In genomic region chr3:122942937-122943827, GRCh38 we compare ENCODE assay signal across 8 cellular contexts.
A peak's percentile ranks its signal among the peaks of the same experiment; 100 is the strongest.
DNase-seq lines count a peak whose midpoint lies in the region; ATAC-seq, FAIRE-seq and TF ChIP-seq lines count a peak whose summit lies in the region.

No MANE protein-coding gene starts in this region.

- peaks cover 0 to 25% of the 10 kb centered on the region in 2 experiments; a peak in 3 of 5 replicates for H3K27me3 ChIP-seq in HepG2 (ENCODE audit: control insufficient read depth in 1 of 2, insufficient read depth in 2 of 2, low read length in 2 of 2)

- in situ Hi-C loops in SK-MEL-5 (cut with HindIII; ENCODE audit: low pct_unique_long_range_greater_than_20kb, low sequenced_read_pairs) = no loop called here
- in situ Hi-C loops in HepG2 (cut with HindIII; ENCODE audit: extremely low pct_ligation_motif_present, low pct_unique_long_range_greater_than_20kb) = no loop called here

- DNase-seq in NCI-H2227 (lab: John Stamatoyannopoulos, UW; ENCODE audit: unreplicated experiment) (peak; percentile 59), NCI-H2227 treated with DMSO at 0.1 percent for 48 hours (lab: John Stamatoyannopoulos, UW) (no peak), SK-MEL-5 (ENCODE audit: low read depth, low spot score) (peak; percentile 82), coronary artery (ENCODE audit: low spot score) (no peak), HepG2 (ENCODE audit: low spot score) (peak; percentile 61), NCI-H187 treated with DMSO at 0.1 percent for 48 hours (lab: John Stamatoyannopoulos, UW) (no peak)
- DNase-seq in stimulated activated effector memory CD8-positive, alpha-beta T cell treated with anti-CD3 and anti-CD28 coated beads, Interleukin-12 subunit alpha, Interleukin-12 subunit beta, amount 100 ng/mL, for 72 hours (ENCODE audit: low spot score in 2 of 2) = peak in 1 of 2 donors; percentile 59

- no peak overlapping the region for H3K27ac Mint-ChIP-seq in stimulated activated effector memory CD8-positive, alpha-beta T cell treated with anti-CD3 and anti-CD28 coated beads, Interleukin-12 subunit alpha, Interleukin-12 subunit beta, amount 100 ng/mL, for 72 hours

- no peaks in the 10 kb centered on the region for H3K36me3 Mint-ChIP-seq in stimulated activated effector memory CD8-positive, alpha-beta T cell treated with anti-CD3 and anti-CD28 coated beads, Interleukin-12 subunit alpha, Interleukin-12 subunit beta, amount 100 ng/mL, for 72 hours

- TF ChIP-seq CTCF in coronary artery (IDR thresholded peaks at IDR 0.05) (peak; percentile 96), HepG2 (CRISPR knock-in tag; IDR thresholded peaks at IDR 0.05) (peak; percentile 90)

- BruUV-seq in HepG2 (replicated peaks; lab: Mats Ljungman, UMichigan) = no TSS peak

- H3K9me3 Mint-ChIP-seq in stimulated activated effector memory CD8-positive, alpha-beta T cell treated with anti-CD3 and anti-CD28 coated beads, Interleukin-12 subunit alpha, Interleukin-12 subunit beta, amount 100 ng/mL, for 72 hours = no peaks in the 10 kb centered on the region

- H3K79me2 ChIP-seq in HepG2 (ENCODE audit: insufficient read depth, low read length) = no peaks in the 10 kb centered on the region

- H4K20me1 ChIP-seq in HepG2 (ENCODE audit: insufficient read depth, low read length) = no peaks in the 10 kb centered on the region

- no peaks in the 10 kb centered on the region for H3K36me3 ChIP-seq in HepG2 (replicated peaks in 1 of 2; ENCODE audit: control insufficient read depth in 1 of 2, insufficient read depth in 2 of 2, low read length in 2 of 2)

- no peak for TF ChIP-seq EP300 in Ishikawa (IDR thresholded peaks at IDR 0.05; ENCODE audit: borderline replicate concordance)
- TF ChIP-seq EP300 in HepG2 (IDR thresholded peaks at IDR 0.05; ENCODE audit: low read depth in 2 of 2, low read length in 2 of 2) = no peak
- TF ChIP-seq EP300 in HepG2 (CRISPR knock-in tag; IDR thresholded peaks at IDR 0.05; ENCODE audit: borderline replicate concordance) = no peak

- peak overlapping the region; percentile 25; the same call in 1 of the 2 replicates for H3K4me2 ChIP-seq in HepG2 (ENCODE audit: low read depth, low read length)

- no peak overlapping the region for H3K9ac ChIP-seq in HepG2 (ENCODE audit: insufficient read depth, low read depth, low read length)

- CTCF ChIA-PET in HepG2 (lab: Yijun Ruan, JAX; ENCODE audit: low intra/inter-chr PET ratio, low total read pairs) = interaction anchor here (0.9 to 1.2 kb wide), 2 partner anchors 85 to 252 kb away, joined by 3 to 5 read pairs; no protein-coding TSS in a partner anchor

- H3K27ac ChIP-seq in coronary artery (peak overlapping the region in 1 of 2 donors; percentile 8), HepG2 (ENCODE audit: extremely low read length, insufficient read depth, low read length) (no peak overlapping the region)

- intact Hi-C loops in HepG2 (cut with micrococcal nuclease; ENCODE audit: unreplicated experiment) = loop anchor here (1.0 to 5.0 kb wide), 6 partner anchors 72 to 1396 kb away; partner anchors contain the start of gene POLQ

- H2AFZ ChIP-seq in HepG2 (ENCODE audit: low read length) = no peak overlapping the region

- no peak for TF ChIP-seq POLR2A in HepG2 (IDR thresholded peaks at IDR 0.05; ENCODE audit: insufficient read depth in 1 of 2, low read depth in 2 of 2, low read length in 2 of 2)

- peaks cover 18% of the 10 kb centered on the region for H3K4me1 ChIP-seq in HepG2 (ENCODE audit: insufficient read depth, low read length)

- FAIRE-seq in HepG2 (lab: Jason Lieb, UNC) = peak; percentile 50

- POLR2A ChIA-PET in HepG2 (lab: Yijun Ruan, JAX) = no interaction called here

- WGBS in HepG2 (ENCODE audit: low lambda C conversion rate) = 42% methylated on average over 16 of the region's 23 CpGs

- no peak overlapping the region for H3K4me3 ChIP-seq in coronary artery
- H3K4me3 ChIP-seq in HepG2 (replicated peaks in 1 of 3; ENCODE audit: insufficient read depth in 1 of 3, low read depth in 2 of 3, low read length in 3 of 3) = no peak overlapping the region

- ATAC-seq in HepG2 = peak; percentile 98
- ATAC-seq in stimulated activated effector memory CD8-positive, alpha-beta T cell treated with anti-CD3 and anti-CD28 coated beads, Interleukin-12 subunit alpha, Interleukin-12 subunit beta, amount 100 ng/mL, for 72 hours = peak; percentile 35

- peak; percentile 95 for TF ChIP-seq RAD21 in Ishikawa (IDR thresholded peaks at IDR 0.05; ENCODE audit: low read depth)
- peak; percentile 94 for TF ChIP-seq RAD21 in HepG2 (CRISPR knock-in tag; IDR thresholded peaks at IDR 0.05)

- no peak overlapping the region for H3K4me3 Mint-ChIP-seq in stimulated activated effector memory CD8-positive, alpha-beta T cell treated with anti-CD3 and anti-CD28 coated beads, Interleukin-12 subunit alpha, Interleukin-12 subunit beta, amount 100 ng/mL, for 72 hours

- H3K9me3 ChIP-seq in HepG2 (ENCODE audit: low read length) = no peaks in the 10 kb centered on the region

- peaks cover 30% of the 10 kb centered on the region for H3K4me1 Mint-ChIP-seq in stimulated activated effector memory CD8-positive, alpha-beta T cell treated with anti-CD3 and anti-CD28 coated beads, Interleukin-12 subunit alpha, Interleukin-12 subunit beta, amount 100 ng/mL, for 72 hours

TF ChIP-seq in Ishikawa, 13 proteins besides CTCF, POLR2A, EP300 and RAD21 (continues in another document):
- TF ChIP-seq USF1 (IDR thresholded peaks at IDR 0.05) (no peak), TAF1 (IDR thresholded peaks at IDR 0.05; ENCODE audit: low read depth) (no peak), FOXM1 (IDR thresholded peaks at IDR 0.05; ENCODE audit: borderline replicate concordance, low read depth) (no peak), NFIC (IDR thresholded peaks at IDR 0.05) (peak; percentile 44; the same call in 1 of the 2 replicates), CREB1 (IDR thresholded peaks at IDR 0.05; ENCODE audit: low read depth) (no peak)

TF ChIP-seq in HepG2, 621 proteins besides CTCF, POLR2A, EP300 and RAD21 (continues in another document):
- TF ChIP-seq SAP130 (CRISPR knock-in tag; IDR thresholded peaks at IDR 0.05; ENCODE audit: low read depth) = 0 out of 2 replicates have a peak, but pooled peaks have one; percentile 17
- no peak for TF ChIP-seq ZBTB14 (CRISPR knock-in tag; IDR thresholded peaks at IDR 0.05)
- peak; percentile 48 for TF ChIP-seq HNRNPLL (IDR thresholded peaks at IDR 0.05; ENCODE audit: low read depth, low read length, poor library complexity, severe bottlenecking)
- no peak for TF ChIP-seq ZUFSP (CRISPR knock-in tag; IDR thresholded peaks at IDR 0.05; ENCODE audit: borderline replicate concordance)
- TF ChIP-seq STAG1 (CRISPR knock-in tag; IDR thresholded peaks at IDR 0.05) = peak; percentile 87
- TF ChIP-seq ZNF773 (CRISPR knock-in tag; IDR thresholded peaks at IDR 0.05; ENCODE audit: borderline replicate concordance) = no peak
- no peak for TF ChIP-seq HDAC2 (CRISPR knock-in tag; IDR thresholded peaks at IDR 0.05)
- TF ChIP-seq KLF9 (CRISPR knock-in tag; IDR thresholded peaks at IDR 0.05; ENCODE audit: low read depth) = no peak
- no peak for TF ChIP-seq RFXANK (CRISPR knock-in tag; IDR thresholded peaks at IDR 0.05)
- no peak for TF ChIP-seq ZNF557 (CRISPR knock-in tag; IDR thresholded peaks at IDR 0.05)
- TF ChIP-seq ZNF639 (CRISPR knock-in tag; conservative IDR thresholded peaks at IDR 0.05) = no peak

Comparison
In these comparisons a context has a peak if more than half of its experiments do, and no peak if none do; other contexts are left out.
1. DNase-seq: peak in NCI-H2227 (single experiment), SK-MEL-5 (single experiment) and HepG2 (single experiment); none in NCI-H2227 treated with DMSO at 0.1 percent for 48 hours (single experiment), coronary artery (single experiment) and NCI-H187 treated with DMSO at 0.1 percent for 48 hours (single experiment).